Comparison of ENCODE assay signal across 22 cellular contexts in genomic region chr3:143658116-143658515, GRCh38.
"Had no signal": no experiment of that assay in that cellular context is flagged by ENCODE, and none has a peak within 500 bp of the region (broad histone marks: within the 10 kb centered on the region; RNA-seq: fewer than 3 reads in every experiment).

No MANE protein-coding gene starts in this region.

- ATAC-seq: naive thymus-derived CD4-positive, alpha-beta T cell; natural killer cell; right cardiac atrium; right lobe of liver; stimulated activated naive B cell treated with anti-CD40 and anti-IgM and Interleukin-4, amounts not matched to agents 10 μg/mL and 1 μg/mL and 100 μg/mL, for 72 hours had no signal

- DNase-seq: naive thymus-derived CD4-positive, alpha-beta T cell; natural killer cell; occipital lobe; pancreas; right cardiac atrium; right lobe of liver; sigmoid colon; spleen; stimulated activated CD4-positive, alpha-beta T cell treated with anti-CD3 and anti-CD28 coated beads, Interleukin-12 subunit alpha, Interleukin-12 subunit beta, amount 100 ng/mL, for 4 hours; stimulated activated CD4-positive, alpha-beta T cell treated with anti-CD3 and anti-CD28 coated beads, Interleukin-1b, Interleukin-23, amount 100 ng/mL, for 48 hours; stimulated activated CD4-positive, alpha-beta T cell treated with anti-CD3 and anti-CD28 coated beads, Interleukin-4, amount 100 ng/mL, for 1 hour; stimulated activated CD4-positive, alpha-beta T cell treated with anti-CD3 and anti-CD28 coated beads, Interleukin-4, amount 100 ng/mL, for 4 hours; stimulated activated CD8-positive, alpha-beta memory T cell treated with anti-CD3 and anti-CD28 coated beads, Interleukin-4, amount 100 ng/mL, for 48 hours; stimulated activated naive B cell treated with anti-CD40 and anti-IgM and Interleukin-4, amounts not matched to agents 10 μg/mL and 1 μg/mL and 100 μg/mL, for 72 hours; stimulated activated naive CD4-positive, alpha-beta T cell treated with Interleukin-2 at 50 U/mL for 16 hours; stomach; thyroid gland; upper lobe of left lung had no signal

- H3K36me3 Mint-ChIP-seq: natural killer cell; neural progenitor cell; stimulated activated naive B cell treated with anti-CD40 and anti-IgM and Interleukin-4, amounts not matched to agents 10 μg/mL and 1 μg/mL and 100 μg/mL, for 72 hours had no signal

- H3K4me3 Mint-ChIP-seq: naive thymus-derived CD4-positive, alpha-beta T cell; natural killer cell; nephron; neural progenitor cell; stimulated activated naive B cell treated with anti-CD40 and anti-IgM and Interleukin-4, amounts not matched to agents 10 μg/mL and 1 μg/mL and 100 μg/mL, for 72 hours; stimulated activated naive CD8-positive, alpha-beta T cell treated with anti-CD3 and anti-CD28 coated beads, Interleukin-15, Interleukin-2, amounts not matched to agents 100 ng/mL and 50 ng/mL, for 24 hours had no signal

- H3K27ac Mint-ChIP-seq: natural killer cell; neural progenitor cell; stimulated activated naive B cell treated with anti-CD40 and anti-IgM and Interleukin-4, amounts not matched to agents 10 μg/mL and 1 μg/mL and 100 μg/mL, for 72 hours; stimulated activated naive CD8-positive, alpha-beta T cell treated with anti-CD3 and anti-CD28 coated beads, Interleukin-15, Interleukin-2, amounts not matched to agents 100 ng/mL and 50 ng/mL, for 24 hours had no signal

- FAIRE-seq: pancreas, urothelium cell line had no signal

- H3K9me3 Mint-ChIP-seq: natural killer cell; stimulated activated naive B cell treated with anti-CD40 and anti-IgM and Interleukin-4, amounts not matched to agents 10 μg/mL and 1 μg/mL and 100 μg/mL, for 72 hours; stimulated activated naive CD8-positive, alpha-beta T cell treated with anti-CD3 and anti-CD28 coated beads, Interleukin-15, Interleukin-2, amounts not matched to agents 100 ng/mL and 50 ng/mL, for 24 hours had no signal

- H3K4me1 Mint-ChIP-seq: naive thymus-derived CD4-positive, alpha-beta T cell; neural progenitor cell had no signal
